In the genomic region with DNA sequence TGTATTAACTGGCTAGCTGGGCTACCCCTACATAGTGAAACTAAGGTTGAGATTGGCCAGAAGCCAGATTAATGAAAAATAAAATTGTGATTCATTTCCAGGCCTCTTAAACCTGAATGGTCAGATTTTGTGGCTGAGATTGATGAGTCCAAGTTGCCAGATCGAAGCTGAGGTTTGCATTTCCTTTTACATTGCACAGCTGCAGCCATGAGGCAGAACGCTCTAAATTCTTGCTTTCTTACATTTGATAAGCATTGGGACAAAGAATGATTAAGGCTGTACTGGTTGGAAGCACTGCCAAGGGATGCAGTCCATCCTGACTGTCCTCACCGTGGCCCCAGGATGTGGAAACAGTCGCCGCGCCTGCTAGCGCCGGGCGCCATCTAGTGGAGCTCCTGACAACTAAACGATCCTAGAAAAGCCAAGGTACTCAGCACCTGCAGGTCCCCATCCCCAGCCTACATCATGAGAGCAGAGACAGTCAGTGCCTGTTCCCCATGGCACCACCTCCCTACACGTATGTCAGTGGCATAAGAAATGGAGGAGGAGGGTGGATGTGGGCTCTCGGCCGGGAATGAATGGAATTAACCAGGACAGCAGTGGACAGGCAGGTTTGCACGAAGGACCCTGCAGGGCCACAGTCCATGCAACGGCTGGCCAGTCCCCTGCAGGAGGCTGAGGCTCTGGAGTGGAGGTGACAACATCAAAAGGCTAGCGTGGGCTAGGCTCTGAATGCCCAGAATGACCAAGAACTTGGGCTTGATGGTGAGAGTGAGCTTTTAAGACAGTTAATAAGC, we compare ENCODE assay signal across 1 cellular context.
TF ChIP-seq lines count a peak whose summit lies in the region.

No MANE protein-coding gene starts in this region.

TF ChIP-seq in HEK293, 187 proteins besides CTCF, POLR2A, EP300 and RAD21 (continued from another document):
- TF ChIP-seq ZNF24 (tag by site-specific recombination; IDR thresholded peaks at IDR 0.05) (no peak), ZNF114 (tag by site-specific recombination; IDR thresholded peaks at IDR 0.05) (no peak), ZNF768 (tag by site-specific recombination; IDR thresholded peaks at IDR 0.05) (no peak), KLF16 (tag by site-specific recombination; IDR thresholded peaks at IDR 0.05) (no peak)
